Comparison of ENCODE assay signal across 8 cellular contexts in genomic region chr1:159009704-159010361, GRCh38. TPM values are rescaled to one million over a fixed set of nuclear protein-coding genes. Genes with fewer than 3 reads are reported as not detected.
DNase-seq lines count a peak whose midpoint lies in the region; ATAC-seq, FAIRE-seq and TF ChIP-seq lines count a peak whose summit lies in the region.

Gene IFI16, plus strand, starts transcription at chr1:159009907. Its CDS starts 4,774 bp downstream, at chr1:159014681.

- no peaks in the 10 kb centered on the region for H3K27me3 Mint-ChIP-seq in activated naive CD8-positive, alpha-beta T cell treated with anti-CD3 and anti-CD28 coated beads for 36 hours

- H3K4me1 Mint-ChIP-seq in activated naive CD8-positive, alpha-beta T cell treated with anti-CD3 and anti-CD28 coated beads for 36 hours = peaks cover 52% of the 10 kb centered on the region

- peaks cover 4% of the 10 kb centered on the region for H3K9me3 Mint-ChIP-seq in activated naive CD8-positive, alpha-beta T cell treated with anti-CD3 and anti-CD28 coated beads for 36 hours

- peak within 1 kb of the TSS; percentile 85 for H3K4me3 Mint-ChIP-seq in activated naive CD8-positive, alpha-beta T cell treated with anti-CD3 and anti-CD28 coated beads for 36 hours

- in situ Hi-C loops in ACHN (cut with HindIII; ENCODE audit: low pct_ligation_motif_present, low pct_unique_long_range_greater_than_20kb, low sequenced_read_pairs) = no loop called here

- peak; percentile 62 for ATAC-seq in HG03066 (IDR thresholded peaks at IDR 0.05; ENCODE audit: low read depth, unreplicated experiment)

- peaks cover 69% of the 10 kb centered on the region for H3K36me3 Mint-ChIP-seq in activated naive CD8-positive, alpha-beta T cell treated with anti-CD3 and anti-CD28 coated beads for 36 hours

- peak within 1 kb of the TSS; percentile 95 for H3K27ac Mint-ChIP-seq in activated naive CD8-positive, alpha-beta T cell treated with anti-CD3 and anti-CD28 coated beads for 36 hours

- FAIRE-seq in RCC 7860 (lab: Jason Lieb, UNC) = peak; percentile 86

- peak; percentile 54 for TF ChIP-seq POLR2A in GM18526 (IDR thresholded peaks at IDR 0.05; ENCODE audit: extremely low read depth, insufficient read length)

- peak; percentile 93 for DNase-seq in ACHN
- peak; percentile 81 for DNase-seq in RCC 7860 (ENCODE audit: low spot score)
- DNase-seq in activated naive CD8-positive, alpha-beta T cell treated with anti-CD3 and anti-CD28 coated beads for 36 hours = peak; percentile 60
- DNase-seq in glomerular visceral epithelial cell (ENCODE audit: extremely low spot score) = peak; percentile 81
- peak; percentile 83 for DNase-seq in pulmonary artery endothelial cell (ENCODE audit: low read depth, low spot score)
- DNase-seq in middle frontal gyrus (ENCODE audit: extremely low spot score, low spot score) = no peak

RNA-seq across cellular contexts. Expression of gene IFI16, which starts in this region (rescaled TPM):
- total RNA-seq in activated naive CD8-positive, alpha-beta T cell treated with anti-CD3 and anti-CD28 coated beads for 36 hours = 100 to 1,000 TPM; 292 to 296 TPM
- total RNA-seq in pulmonary artery endothelial cell = 117 and 121 TPM in 2 replicates
